In the genomic region with DNA sequence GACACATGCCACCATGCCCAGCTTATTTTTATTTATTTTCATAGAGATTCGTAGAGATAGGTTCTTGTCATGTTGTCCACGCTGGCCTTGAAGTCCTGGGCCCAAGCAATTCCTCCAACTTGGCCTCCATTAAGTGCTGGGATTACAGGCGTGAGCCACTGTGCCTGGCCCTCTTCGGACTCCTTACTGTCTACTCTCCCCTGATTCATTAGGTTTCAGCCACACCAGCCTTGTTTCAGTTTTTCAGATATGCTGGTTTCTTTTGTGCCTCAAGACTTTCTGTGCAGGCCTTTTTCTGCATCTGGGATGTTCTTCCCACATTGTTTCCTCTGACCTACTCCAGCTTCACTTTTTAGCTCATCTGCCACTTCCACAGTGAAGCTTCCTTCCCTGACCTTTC, we compare ENCODE assay signal across 28 cellular contexts.
"Had no signal": no experiment of that assay in that cellular context is flagged by ENCODE, and none has a peak within 500 bp of the region (broad histone marks: within the 10 kb centered on the region; RNA-seq: fewer than 3 reads in every experiment).

No MANE protein-coding gene starts in this region.

- H3K4me1 Mint-ChIP-seq: stimulated activated effector memory CD8-positive, alpha-beta T cell treated with anti-CD3 and anti-CD28 coated beads, Interleukin-12 subunit alpha, Interleukin-12 subunit beta, amount 100 ng/mL, for 72 hours; stimulated activated memory B cell treated with anti-CD40 and anti-IgM and Interleukin-4, amounts not matched to agents 10 μg/mL and 1 μg/mL and 100 μg/mL, for 72 hours; stimulated activated naive B cell treated with anti-CD40 and anti-IgM and Interleukin-4, amounts not matched to agents 10 μg/mL and 1 μg/mL and 100 μg/mL, for 72 hours; stimulated activated naive CD8-positive, alpha-beta T cell treated with anti-CD3 and anti-CD28 coated beads, Interleukin-15, amount 100 ng/mL, for 72 hours had no signal

- ATAC-seq: stimulated activated effector memory CD8-positive, alpha-beta T cell treated with anti-CD3 and anti-CD28 coated beads, Interleukin-12 subunit alpha, Interleukin-12 subunit beta, amount 100 ng/mL, for 72 hours; stimulated activated memory B cell treated with anti-CD40 and anti-IgM and Interleukin-4, amounts not matched to agents 10 μg/mL and 1 μg/mL and 100 μg/mL, for 72 hours; stimulated activated naive B cell treated with anti-CD40 and anti-IgM and Interleukin-4, amounts not matched to agents 10 μg/mL and 1 μg/mL and 100 μg/mL, for 72 hours; stimulated activated naive CD8-positive, alpha-beta T cell treated with anti-CD3 and anti-CD28 coated beads, Interleukin-15, amount 100 ng/mL, for 72 hours; stimulated activated naive CD8-positive, alpha-beta T cell treated with anti-CD3 and anti-CD28 coated beads, Interleukin-15, Interleukin-2, amounts not matched to agents 100 U/mL and 50 U/mL, for 24 hours; upper lobe of right lung had no signal

- H3K4me3 Mint-ChIP-seq: stimulated activated effector memory CD8-positive, alpha-beta T cell treated with anti-CD3 and anti-CD28 coated beads, Interleukin-12 subunit alpha, Interleukin-12 subunit beta, amount 100 ng/mL, for 72 hours; stimulated activated memory B cell treated with anti-CD40 and anti-IgM and Interleukin-4, amounts not matched to agents 10 μg/mL and 1 μg/mL and 100 μg/mL, for 72 hours; stimulated activated naive B cell treated with anti-CD40 and anti-IgM and Interleukin-4, amounts not matched to agents 10 μg/mL and 1 μg/mL and 100 μg/mL, for 72 hours; stimulated activated naive CD8-positive, alpha-beta T cell treated with anti-CD3 and anti-CD28 coated beads, Interleukin-15, amount 100 ng/mL, for 72 hours; stimulated activated naive CD8-positive, alpha-beta T cell treated with anti-CD3 and anti-CD28 coated beads, Interleukin-15, Interleukin-2, amounts not matched to agents 100 ng/mL and 50 ng/mL, for 24 hours; type B pancreatic cell had no signal

- H3K27ac Mint-ChIP-seq: stimulated activated effector memory CD8-positive, alpha-beta T cell treated with anti-CD3 and anti-CD28 coated beads, Interleukin-12 subunit alpha, Interleukin-12 subunit beta, amount 100 ng/mL, for 72 hours; stimulated activated memory B cell treated with anti-CD40 and anti-IgM and Interleukin-4, amounts not matched to agents 10 μg/mL and 1 μg/mL and 100 μg/mL, for 72 hours; stimulated activated naive B cell treated with anti-CD40 and anti-IgM and Interleukin-4, amounts not matched to agents 10 μg/mL and 1 μg/mL and 100 μg/mL, for 72 hours; stimulated activated naive CD8-positive, alpha-beta T cell treated with anti-CD3 and anti-CD28 coated beads, Interleukin-15, Interleukin-2, amounts not matched to agents 100 ng/mL and 50 ng/mL, for 24 hours; type B pancreatic cell had no signal

- H3K4me3 ChIP-seq: stomach, suprapubic skin, testis, thoracic aorta, thyroid gland, tibial artery, tibial nerve, transverse colon, upper lobe of left lung, upper lobe of right lung, uterus, vagina had no signal

- DNase-seq: stimulated activated CD4-positive, alpha-beta T cell treated with anti-CD3 and anti-CD28 coated beads, Interleukin-2, amount 100 ng/mL, for 24 hours; stimulated activated CD4-positive, alpha-beta T cell treated with anti-CD3 and anti-CD28 coated beads, Interleukin-2, amount 100 ng/mL, for 48 hours; stimulated activated CD4-positive, alpha-beta T cell treated with anti-CD3 and anti-CD28 coated beads, Interleukin-4, amount 100 ng/mL, for 1 hour; stimulated activated CD4-positive, alpha-beta T cell treated with anti-CD3 and anti-CD28 coated beads, Interleukin-4, amount 100 ng/mL, for 24 hours; stimulated activated CD4-positive, alpha-beta T cell treated with anti-CD3 and anti-CD28 coated beads, Interleukin-4, amount 100 ng/mL, for 4 hours; stimulated activated naive B cell treated with anti-CD40 and anti-IgM and Interleukin-4, amounts not matched to agents 10 μg/mL and 1 μg/mL and 100 μg/mL, for 72 hours; stimulated activated naive CD4-positive, alpha-beta T cell; stimulated activated naive CD4-positive, alpha-beta T cell treated with Interleukin-2 at 50 U/mL for 16 hours; stimulated activated naive CD8-positive, alpha-beta T cell treated with anti-CD3 and anti-CD28 coated beads, Interleukin-15, amount 100 ng/mL, for 72 hours; stimulated activated naive CD8-positive, alpha-beta T cell treated with anti-CD3 and anti-CD28 coated beads, Interleukin-15, Interleukin-2, amounts not matched to agents 100 U/mL and 50 U/mL, for 24 hours; stomach; substantia nigra; testis; thyroid gland; tibial artery; transverse colon; trophoblast cell; upper lobe of left lung; upper lobe of right lung; uterus had no signal

- H3K36me3 Mint-ChIP-seq: stimulated activated effector memory CD8-positive, alpha-beta T cell treated with anti-CD3 and anti-CD28 coated beads, Interleukin-12 subunit alpha, Interleukin-12 subunit beta, amount 100 ng/mL, for 72 hours; stimulated activated memory B cell treated with anti-CD40 and anti-IgM and Interleukin-4, amounts not matched to agents 10 μg/mL and 1 μg/mL and 100 μg/mL, for 72 hours; stimulated activated naive B cell treated with anti-CD40 and anti-IgM and Interleukin-4, amounts not matched to agents 10 μg/mL and 1 μg/mL and 100 μg/mL, for 72 hours; type B pancreatic cell had no signal

- H3K4me1 ChIP-seq: stomach, suprapubic skin, testis, tibial artery, tibial nerve, transverse colon, upper lobe of left lung, upper lobe of right lung, uterus, vagina had no signal

- H3K27me3 Mint-ChIP-seq: stimulated activated memory B cell treated with anti-CD40 and anti-IgM and Interleukin-4, amounts not matched to agents 10 μg/mL and 1 μg/mL and 100 μg/mL, for 72 hours had no signal

- H3K27me3 ChIP-seq: stomach, suprapubic skin, testis, thyroid gland, tibial artery, tibial nerve, transverse colon, upper lobe of left lung, upper lobe of right lung, uterus, vagina had no signal

- H3K27ac ChIP-seq: stomach, suprapubic skin, testis, thoracic aorta, thyroid gland, tibial artery, tibial nerve, transverse colon, upper lobe of left lung, upper lobe of right lung, uterus, vagina had no signal

- H3K9me3 ChIP-seq: stomach, suprapubic skin, testis, thoracic aorta, thyroid gland, tibial artery, tibial nerve, transverse colon, upper lobe of left lung, upper lobe of right lung, uterus, vagina had no signal

- H3K9me3 Mint-ChIP-seq: stimulated activated effector memory CD8-positive, alpha-beta T cell treated with anti-CD3 and anti-CD28 coated beads, Interleukin-12 subunit alpha, Interleukin-12 subunit beta, amount 100 ng/mL, for 72 hours; stimulated activated naive CD8-positive, alpha-beta T cell treated with anti-CD3 and anti-CD28 coated beads, Interleukin-15, amount 100 ng/mL, for 72 hours; stimulated activated naive CD8-positive, alpha-beta T cell treated with anti-CD3 and anti-CD28 coated beads, Interleukin-15, Interleukin-2, amounts not matched to agents 100 ng/mL and 50 ng/mL, for 24 hours had no signal

- H3K36me3 ChIP-seq: stomach, suprapubic skin, thoracic aorta, thyroid gland, tibial artery, tibial nerve, transverse colon, upper lobe of left lung, upper lobe of right lung, uterus, vagina had no signal
